Comparison of ENCODE assay signal across 10 cellular contexts in the genomic region with DNA sequence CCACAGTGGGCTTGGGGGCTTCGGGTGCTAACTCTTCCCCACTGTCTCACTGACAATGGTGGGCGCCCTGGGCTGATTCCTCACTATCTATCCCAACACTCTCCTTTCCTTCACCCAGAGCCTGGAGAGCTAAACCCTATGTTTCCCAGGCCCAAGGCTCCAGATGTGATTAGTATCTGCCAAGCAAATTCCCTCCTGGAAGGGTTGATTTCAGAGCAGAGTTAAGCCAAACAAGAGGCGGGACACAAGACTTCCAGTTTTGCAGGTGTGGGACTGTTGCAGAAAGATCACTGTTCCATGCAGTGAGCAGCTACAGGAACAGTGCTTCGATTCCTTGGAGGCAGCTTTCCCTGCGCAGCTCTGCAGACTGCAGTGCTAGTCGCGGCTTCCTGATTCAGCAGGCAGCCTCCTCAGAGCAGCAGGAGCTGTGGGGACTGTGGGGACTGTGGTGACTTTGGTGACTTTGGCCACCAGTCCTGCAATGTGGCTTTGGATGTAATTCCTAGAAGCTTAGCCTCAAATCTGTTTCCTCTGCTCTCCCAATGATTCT.
A peak's percentile ranks its signal among the peaks of the same experiment; 100 is the strongest.
DNase-seq lines count a peak whose midpoint lies in the region; FAIRE-seq and TF ChIP-seq lines count a peak whose summit lies in the region.
"Had no signal": no experiment of that assay in that cellular context is flagged by ENCODE, and none has a peak within 500 bp of the region (broad histone marks: within the 10 kb centered on the region; RNA-seq: fewer than 3 reads in every experiment).

No MANE protein-coding gene starts in this region.

- 83 to 89% methylated on average over 3 to 7 of the region's 7 CpGs for WGBS in endodermal cell (ENCODE audit: insufficient coverage in 1 of 2, insufficient read length in 1 of 2), 2 experiments
- 94% methylated on average over 7 of the region's 7 CpGs for WGBS in thymus

- no peaks in the 10 kb centered on the region for H3K9me3 Mint-ChIP-seq in endodermal cell

- H3K36me3 ChIP-seq in endodermal cell (ENCODE audit: control insufficient read depth, insufficient read depth, low read length) = no peaks in the 10 kb centered on the region
- no peaks in the 10 kb centered on the region for H3K36me3 ChIP-seq in thymus (ENCODE audit: control insufficient read depth, insufficient read depth)

- DNase-seq in DMS 273 (lab: John Stamatoyannopoulos, UW; ENCODE audit: unreplicated experiment) (peak; percentile 19), DMS 273 treated with DMSO at 0.1 percent for 48 hours (lab: John Stamatoyannopoulos, UW) (no peak), endodermal cell (peak; percentile 40), midbrain (lab: John Stamatoyannopoulos, UW) (peak; percentile 9), activated gamma-delta T cell treated with Interleukin-2 at 50 U/mL for 16 hours (no peak), GM13977 (ENCODE audit: low spot score) (no peak), GM12892 (ENCODE audit: insufficient read length) (no peak)
- DNase-seq: 8988T; activated naive CD4-positive, alpha-beta T cell treated with Interleukin-2 at 50 U/mL for 16 hours had no signal

- in situ Hi-C loops in GM13977 (cut with MboI; ENCODE audit: low pct_unique_long_range_greater_than_20kb, low sequenced_read_pairs, unreplicated experiment) = no loop called here

- H3K4me1 ChIP-seq in endodermal cell (ENCODE audit: control insufficient read depth, insufficient read depth, low read length) = no peaks in the 10 kb centered on the region
- peaks cover 8% of the 10 kb centered on the region for H3K4me1 ChIP-seq in thymus (ENCODE audit: control insufficient read depth, insufficient read depth, low read length)

- H3K27me3 ChIP-seq in endodermal cell (ENCODE audit: control insufficient read depth, insufficient read depth, low read length, poor library complexity, severe bottlenecking) (no peaks in the 10 kb centered on the region), thymus (ENCODE audit: control insufficient read depth, insufficient read depth) (no peaks in the 10 kb centered on the region)

- H3K4me3 Mint-ChIP-seq in endodermal cell = no peak overlapping the region

- no peak for TF ChIP-seq POLR2A in GM12892 (IDR thresholded peaks at IDR 0.05; ENCODE audit: low read depth, low read length)

- H3K27ac ChIP-seq in endodermal cell (ENCODE audit: low read depth, low read length) = no peak overlapping the region
- H3K27ac ChIP-seq in thymus (ENCODE audit: low read depth) = peak overlapping the region; percentile 56

- H3K36me3 Mint-ChIP-seq in endodermal cell (ENCODE audit: low read depth) = no peaks in the 10 kb centered on the region

- peaks cover 27% of the 10 kb centered on the region for H3K4me1 Mint-ChIP-seq in endodermal cell

- no peaks in the 10 kb centered on the region for H3K27me3 Mint-ChIP-seq in endodermal cell (ENCODE audit: insufficient read depth)

- H3K4me3 ChIP-seq in endodermal cell (ENCODE audit: low read length) (no peak overlapping the region), thymus (ENCODE audit: low read length) (no peak overlapping the region)

- H3K9ac ChIP-seq in endodermal cell (ENCODE audit: extremely low read depth, low read length, poor library complexity, severe bottlenecking) = no peak overlapping the region

- no peak overlapping the region for H3K27ac Mint-ChIP-seq in endodermal cell

- H3K9me3 ChIP-seq in endodermal cell (ENCODE audit: control insufficient read depth, low read length) = no peaks in the 10 kb centered on the region
- no peaks in the 10 kb centered on the region for H3K9me3 ChIP-seq in thymus (ENCODE audit: control insufficient read depth)

- no peak for FAIRE-seq in GM12892 (lab: Jason Lieb, UNC)

- TF ChIP-seq CTCF in endodermal cell (conservative IDR thresholded peaks at IDR 0.05) = no peak
- TF ChIP-seq CTCF in GM13977 (IDR thresholded peaks at IDR 0.05; ENCODE audit: extremely low read depth, insufficient read depth, missing control alignments) = no peak

Comparison
In these comparisons a context has a peak if more than half of its experiments do, and no peak if none do; other contexts are left out.
1. DNase-seq: peak in DMS 273 (single experiment), endodermal cell (single experiment) and midbrain (single experiment); none in DMS 273 treated with DMSO at 0.1 percent for 48 hours (single experiment), activated gamma-delta T cell treated with Interleukin-2 at 50 U/mL for 16 hours (single experiment), GM13977 (single experiment) and GM12892 (single experiment).